In genomic region chr7:120512701-120513100, GRCh38 we compare ENCODE assay signal across 21 cellular contexts.
"Had no signal": no experiment of that assay in that cellular context is flagged by ENCODE, and none has a peak within 500 bp of the region (broad histone marks: within the 10 kb centered on the region; RNA-seq: fewer than 3 reads in every experiment).

No MANE protein-coding gene starts in this region.

- H3K27me3 Mint-ChIP-seq: naive thymus-derived CD4-positive, alpha-beta T cell had no signal

- H3K27ac ChIP-seq: coronary artery, dorsolateral prefrontal cortex, esophagus muscularis mucosa, foreskin keratinocyte, gastroesophageal sphincter, heart left ventricle, hepatocyte, left lung, lower lobe of right lung had no signal

- ATAC-seq: foreskin keratinocyte; gastroesophageal sphincter; heart left ventricle; left cardiac atrium; left lung; left ventricle myocardium superior; lower lobe of right lung; naive thymus-derived CD4-positive, alpha-beta T cell had no signal

- H3K36me3 ChIP-seq: esophagus muscularis mucosa, gastroesophageal sphincter, heart left ventricle, left lung, lower lobe of right lung had no signal

- H2AFZ ChIP-seq: hepatocyte had no signal

- H3K4me2 ChIP-seq: hepatocyte had no signal

- FAIRE-seq: endothelial cell of umbilical vein, islet of Langerhans, keratinocyte had no signal

- H3K9me3 ChIP-seq: esophagus muscularis mucosa, gastroesophageal sphincter, heart left ventricle, left lung, lower lobe of right lung had no signal

- H3K79me2 ChIP-seq: hepatocyte had no signal

- H3K4me3 Mint-ChIP-seq: naive thymus-derived CD4-positive, alpha-beta T cell had no signal

- H3K27me3 ChIP-seq: dorsolateral prefrontal cortex, esophagus muscularis mucosa, foreskin keratinocyte, gastroesophageal sphincter, heart left ventricle, hepatocyte, left lung had no signal

- H3K27ac Mint-ChIP-seq: naive thymus-derived CD4-positive, alpha-beta T cell had no signal

- H3K4me3 ChIP-seq: coronary artery, dorsolateral prefrontal cortex, esophagus muscularis mucosa, gastroesophageal sphincter, heart left ventricle, hepatocyte, left lung, lower lobe of right lung had no signal

- DNase-seq: dermis blood vessel endothelial cell; dorsolateral prefrontal cortex; effector CD4-positive, alpha-beta T cell; effector memory CD4-positive, alpha-beta T cell; foreskin keratinocyte; heart left ventricle; hypothalamus; left cardiac atrium; left lung; left ventricle myocardium superior; lower lobe of right lung; mesenchymal stem cell; midbrain; naive thymus-derived CD4-positive, alpha-beta T cell had no signal

- H3K4me1 ChIP-seq: esophagus muscularis mucosa, foreskin keratinocyte, gastroesophageal sphincter, heart left ventricle, left lung, lower lobe of right lung had no signal
